Comparison of ENCODE assay signal across 12 cellular contexts in genomic region chr15:95410757-95411156, GRCh38.
"Had no signal": no experiment of that assay in that cellular context is flagged by ENCODE, and none has a peak within 500 bp of the region (broad histone marks: within the 10 kb centered on the region; RNA-seq: fewer than 3 reads in every experiment).

No MANE protein-coding gene starts in this region.

- H3K9me3 Mint-ChIP-seq: activated T-helper 1 cell treated with anti-CD3 and anti-CD28 coated beads, Interleukin-12 subunit alpha, Interleukin-12 subunit beta, Interleukin-2, Interleukin-4 antibody, amounts not matched to agents 30 ng/mL and 10 ng/mL and 1 ng/mL, durations not matched to agents 14 hours and 24 hours and 36 hours; central memory CD8-positive, alpha-beta T cell; stimulated activated naive CD8-positive, alpha-beta T cell treated with anti-CD3 and anti-CD28 coated beads, Interleukin-15, Interleukin-2, amounts not matched to agents 100 ng/mL and 50 ng/mL, for 24 hours had no signal

- H3K4me1 Mint-ChIP-seq: activated B cell treated with CpG ODN at 0.5 μM for 24 hours; activated CD4-positive, alpha-beta T cell treated with anti-CD3 and anti-CD28 coated beads, Interleukin-2, amount 10 ng/mL, durations not matched to agents 24 days and 14 days; memory B cell had no signal

- H3K9me3 ChIP-seq: left lung had no signal

- H3K4me1 ChIP-seq: left lung had no signal

- H3K27ac ChIP-seq: left lung had no signal

- H3K36me3 Mint-ChIP-seq: memory B cell, T-cell had no signal

- H3K4me3 Mint-ChIP-seq: activated B cell treated with CpG ODN at 0.5 μM for 24 hours; activated CD4-positive, alpha-beta T cell treated with anti-CD3 and anti-CD28 coated beads, Interleukin-2, amount 10 ng/mL, durations not matched to agents 24 days and 14 days; activated T-helper 1 cell treated with anti-CD3 and anti-CD28 coated beads, Interleukin-12 subunit alpha, Interleukin-12 subunit beta, Interleukin-2, Interleukin-4 antibody, amounts not matched to agents 30 ng/mL and 10 ng/mL and 1 ng/mL, durations not matched to agents 14 hours and 24 hours and 36 hours; memory B cell; neural crest cell; stimulated activated naive CD8-positive, alpha-beta T cell treated with anti-CD3 and anti-CD28 coated beads, Interleukin-15, Interleukin-2, amounts not matched to agents 100 ng/mL and 50 ng/mL, for 24 hours; T-cell had no signal

- DNase-seq: activated B cell treated with CpG ODN at 0.5 μM for 24 hours; activated CD4-positive, alpha-beta T cell treated with anti-CD3 and anti-CD28 coated beads, Interleukin-2, amount 10 ng/mL, durations not matched to agents 24 days and 14 days; activated naive CD4-positive, alpha-beta T cell treated with Interleukin-2 at 50 U/mL for 16 hours; left lung; stimulated activated CD4-positive, alpha-beta T cell treated with anti-CD3 and anti-CD28 coated beads, Interleukin-15, amount 100 ng/mL, for 24 hours; stimulated activated CD4-positive, alpha-beta T cell treated with anti-CD3 and anti-CD28 coated beads, Interleukin-4, amount 100 ng/mL, for 24 hours; T-cell had no signal

- H3K27me3 Mint-ChIP-seq: activated B cell treated with CpG ODN at 0.5 μM for 24 hours; central memory CD8-positive, alpha-beta T cell; memory B cell; stimulated activated naive CD8-positive, alpha-beta T cell treated with anti-CD3 and anti-CD28 coated beads, Interleukin-15, Interleukin-2, amounts not matched to agents 100 ng/mL and 50 ng/mL, for 24 hours had no signal

- H3K27me3 ChIP-seq: left lung had no signal

- H3K27ac Mint-ChIP-seq: activated B cell treated with CpG ODN at 0.5 μM for 24 hours; activated CD4-positive, alpha-beta T cell treated with anti-CD3 and anti-CD28 coated beads, Interleukin-2, amount 10 ng/mL, durations not matched to agents 24 days and 14 days; activated T-helper 1 cell treated with anti-CD3 and anti-CD28 coated beads, Interleukin-12 subunit alpha, Interleukin-12 subunit beta, Interleukin-2, Interleukin-4 antibody, amounts not matched to agents 30 ng/mL and 10 ng/mL and 1 ng/mL, durations not matched to agents 14 hours and 24 hours and 36 hours; memory B cell; stimulated activated naive CD8-positive, alpha-beta T cell treated with anti-CD3 and anti-CD28 coated beads, Interleukin-15, Interleukin-2, amounts not matched to agents 100 ng/mL and 50 ng/mL, for 24 hours; T-cell had no signal

- H3K36me3 ChIP-seq: left lung had no signal

- H3K4me3 ChIP-seq: left lung had no signal
